In the genomic region with DNA sequence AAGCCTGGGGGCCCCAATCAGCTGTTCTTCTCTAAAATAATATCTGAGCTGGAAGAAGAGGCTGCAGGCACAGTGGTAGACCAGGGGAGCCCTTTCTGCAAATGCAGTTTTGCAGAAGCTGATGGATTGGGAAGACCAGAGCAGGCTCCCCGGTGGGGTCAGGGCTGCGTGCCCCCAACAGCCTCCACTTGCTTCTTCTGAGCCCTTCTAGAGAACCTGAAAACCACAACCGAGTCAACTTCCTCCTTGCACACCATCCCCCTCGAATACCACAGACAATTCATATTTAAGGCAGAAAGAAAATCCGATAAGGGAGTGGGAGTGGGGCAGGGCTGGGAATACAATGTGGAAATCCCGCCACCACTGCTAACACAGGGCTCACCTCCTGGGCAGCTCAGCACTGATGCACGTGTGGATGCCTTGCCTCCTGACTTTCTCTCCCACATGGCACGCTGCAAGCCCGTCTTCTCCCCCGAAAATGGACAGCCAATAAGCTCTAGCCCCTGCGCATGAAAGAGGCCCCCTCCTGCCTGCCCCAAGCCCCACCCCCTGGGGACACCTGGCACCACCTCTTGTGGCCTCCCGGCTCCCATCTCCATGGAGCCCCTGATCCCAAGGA, we compare ENCODE assay signal across 8 cellular contexts. TPM values are rescaled to one million over a fixed set of nuclear protein-coding genes. Genes with fewer than 3 reads are reported as not detected.
A peak's percentile ranks its signal among the peaks of the same experiment; 100 is the strongest.
DNase-seq lines count a peak whose midpoint lies in the region; ATAC-seq and TF ChIP-seq lines count a peak whose summit lies in the region.

No MANE protein-coding gene starts in this region.

- no peaks in the 10 kb centered on the region for H3K36me3 ChIP-seq in BLaER1 treated with 17β-estradiol and CSF1 and Interleukin-3, amounts not matched to agents 10 nM and 100 nM
- H3K36me3 ChIP-seq in adipocyte (ENCODE audit: control insufficient read depth, insufficient read depth, low read length, severe bottlenecking): no peaks in the 10 kb centered on the region
- H3K36me3 ChIP-seq in neuronal stem cell (replicated peaks in 1 of 2; ENCODE audit: control insufficient read depth in 2 of 2, insufficient read depth in 2 of 2, low read length in 2 of 2): no peaks in the 10 kb centered on the region

- H3K23ac ChIP-seq in neuronal stem cell (ENCODE audit: low read depth, low read length, poor library complexity): no peak overlapping the region

- H2AK5ac ChIP-seq in neuronal stem cell (ENCODE audit: low read depth, low read length): peak overlapping the region; percentile 23

- H3K27ac ChIP-seq in BLaER1 treated with 17β-estradiol and CSF1 and Interleukin-3, amounts not matched to agents 10 nM and 100 nM: peak overlapping the region in 10 of 11 experiments; percentile 84 to 96 (median 90); a peak in 20 of 22 replicates
- no peak overlapping the region for H3K27ac ChIP-seq in neuronal stem cell (replicated peaks; ENCODE audit: low read length)

- H4K8ac ChIP-seq in neuronal stem cell (ENCODE audit: low read depth, low read length): no peak overlapping the region

- no peaks in the 10 kb centered on the region for H3K9me3 ChIP-seq in BLaER1 treated with 17β-estradiol and CSF1 and Interleukin-3, amounts not matched to agents 10 nM and 100 nM (replicated peaks in 1 of 11)
- no peaks in the 10 kb centered on the region for H3K9me3 ChIP-seq in adipocyte (ENCODE audit: control insufficient read depth, low read length)
- H3K9me3 ChIP-seq in neuronal stem cell (replicated peaks in 1 of 2; ENCODE audit: control insufficient read depth in 2 of 2, insufficient read depth in 1 of 2, low read depth in 1 of 2, low read length in 2 of 2): no peaks in the 10 kb centered on the region

- no peak overlapping the region for H3K14ac ChIP-seq in neuronal stem cell (ENCODE audit: low read length)

- H2AFZ ChIP-seq in neuronal stem cell (ENCODE audit: low read length): no peak overlapping the region

- no peak overlapping the region for H3K4ac ChIP-seq in neuronal stem cell (ENCODE audit: low read length)

- intact Hi-C loops in lower leg skin (cut with DNase I; ENCODE audit: low total_unique reads): no loop called here

- no peak overlapping the region for H2BK12ac ChIP-seq in neuronal stem cell (ENCODE audit: low read length)

- peaks cover 0 to 87% (median 28%) of the 10 kb centered on the region in 11 experiments; a peak in 14 of 22 replicates for H4K20me1 ChIP-seq in BLaER1 treated with 17β-estradiol and CSF1 and Interleukin-3, amounts not matched to agents 10 nM and 100 nM

- H2BK15ac ChIP-seq in neuronal stem cell (ENCODE audit: low read length): peak overlapping the region; percentile 35

- peaks cover 92 to 98% (median 98%) of the 10 kb centered on the region in 10 experiments for H3K4me1 ChIP-seq in BLaER1 treated with 17β-estradiol and CSF1 and Interleukin-3, amounts not matched to agents 10 nM and 100 nM
- H3K4me1 ChIP-seq in adipocyte (ENCODE audit: control insufficient read depth, insufficient read depth, low read length): peaks cover 55% of the 10 kb centered on the region
- peaks cover 26 to 39% of the 10 kb centered on the region in 2 donors for H3K4me1 ChIP-seq in neuronal stem cell (ENCODE audit: control insufficient read depth in 2 of 2, insufficient read depth in 1 of 2, low read depth in 1 of 2, low read length in 2 of 2)

- DNase-seq in NOMO-1 treated with DMSO at 0.1 percent for 48 hours (lab: John Stamatoyannopoulos, UW; ENCODE audit: unreplicated experiment) (peak; percentile 77), adipocyte (ENCODE audit: low read depth) (peak; percentile 18), neuronal stem cell (ENCODE audit: low spot score) (no peak), cerebellar nuclear complex (lab: John Stamatoyannopoulos, UW) (no peak), DMS153 (lab: John Stamatoyannopoulos, UW) (no peak), lower leg skin (ENCODE audit: low spot score in 2 of 2) (no peak)

- TF ChIP-seq POLR2A in lower leg skin (IDR thresholded peaks at IDR 0.05): no peak

- H3K4me2 ChIP-seq in BLaER1 treated with 17β-estradiol and CSF1 and Interleukin-3, amounts not matched to agents 10 nM and 100 nM: peak overlapping the region; percentile 90 to 100 (median 98)
- H3K4me2 ChIP-seq in neuronal stem cell (ENCODE audit: insufficient read depth, low read length, poor library complexity, severe bottlenecking): no peak overlapping the region

- no peak overlapping the region for H4K91ac ChIP-seq in neuronal stem cell (ENCODE audit: low read depth, low read length, poor library complexity)

- H3K27me3 ChIP-seq in BLaER1 treated with 17β-estradiol and CSF1 and Interleukin-3, amounts not matched to agents 10 nM and 100 nM: no peaks in the 10 kb centered on the region
- H3K27me3 ChIP-seq in adipocyte (replicated peaks; ENCODE audit: control insufficient read depth, insufficient read depth, low read length) (no peaks in the 10 kb centered on the region), neuronal stem cell (ENCODE audit: control insufficient read depth in 3 of 3, insufficient read depth in 3 of 3, low read depth in 1 of 3, low read length in 3 of 3) (no peaks in the 10 kb centered on the region)

- TF ChIP-seq CTCF in lower leg skin (IDR thresholded peaks at IDR 0.05): no peak

- ATAC-seq in GM21447 (IDR thresholded peaks at IDR 0.05; ENCODE audit: unreplicated experiment): peak; percentile 40

- WGBS in neuronal stem cell (ENCODE audit: extremely low coverage in 2 of 2, insufficient read length in 2 of 2, insufficient replicate concordance in 1 of 2), 2 donors: no CpG with 5 or more reads among the region's 12 CpGs
- WGBS in lower leg skin, 2 donors: 40 to 41% methylated on average over 12 of the region's 12 CpGs

- no peak overlapping the region for H2BK120ac ChIP-seq in neuronal stem cell (ENCODE audit: low read depth, low read length)

- H2BK5ac ChIP-seq in neuronal stem cell (ENCODE audit: low read length): no peak overlapping the region

- peak overlapping the region; percentile 62 to 83 (median 77); a peak in 21 of 22 replicates for H3K9ac ChIP-seq in BLaER1 treated with 17β-estradiol and CSF1 and Interleukin-3, amounts not matched to agents 10 nM and 100 nM
- H3K9ac ChIP-seq in adipocyte (ENCODE audit: low read length) (peak overlapping the region; percentile 72), neuronal stem cell (ENCODE audit: low read depth, low read length, poor library complexity) (no peak overlapping the region)

- H3K79me1 ChIP-seq in neuronal stem cell (ENCODE audit: low read depth, low read length): no peaks in the 10 kb centered on the region

- H3K4me3 ChIP-seq in BLaER1 treated with 17β-estradiol and CSF1 and Interleukin-3, amounts not matched to agents 10 nM and 100 nM: peak overlapping the region; percentile 26 to 64 (median 48); a peak in 18 of 20 replicates
- H3K4me3 ChIP-seq in adipocyte (ENCODE audit: low read length) (no peak overlapping the region), neuronal stem cell (ENCODE audit: low read length in 2 of 2) (no peak overlapping the region), lower leg skin (ENCODE audit: low read depth, poor library complexity, severe bottlenecking) (no peak overlapping the region)

- H3K18ac ChIP-seq in neuronal stem cell (ENCODE audit: low read length): no peak overlapping the region

RNA-seq across cellular contexts. Expression of a gene that starts 25.4 kb away (rescaled TPM):
- polyA plus RNA-seq in neuronal stem cell (2013, experiment 1 of 2): 11.9 TPM
- polyA plus RNA-seq in neuronal stem cell (2013, experiment 2 of 2): 11.5 TPM
- 10 to 100 TPM; 16.5 to 25.8 (median 22.1) TPM for total RNA-seq in lower leg skin

RNA-seq across cellular contexts. Expression of a gene that starts 28.7 kb away (rescaled TPM):
- 3.4 TPM for polyA plus RNA-seq in neuronal stem cell (2013, experiment 1 of 2)
- 3.3 TPM for polyA plus RNA-seq in neuronal stem cell (2013, experiment 2 of 2)
- 100 to 1,000 TPM; 317 to 562 (median 451) TPM for total RNA-seq in lower leg skin

Comparison
In these comparisons a context has a peak if more than half of its experiments do, and no peak if none do; other contexts are left out.
1. H3K4me3 ChIP-seq: peak in BLaER1 treated with 17β-estradiol and CSF1 and Interleukin-3, amounts not matched to agents 10 nM and 100 nM (10 of 10); none in adipocyte (single experiment), neuronal stem cell (0 of 2) and lower leg skin (single experiment).
2. DNase-seq: peak in NOMO-1 treated with DMSO at 0.1 percent for 48 hours (single experiment) and adipocyte (single experiment); none in neuronal stem cell (single experiment), cerebellar nuclear complex (0 of 2), DMS153 (single experiment) and lower leg skin (0 of 2).